In genomic region chr17:41738801-41739112, GRCh38 we compare ENCODE assay signal across 23 cellular contexts. TPM values are rescaled to one million over a fixed set of nuclear protein-coding genes. Genes with fewer than 3 reads are reported as not detected.
DNase-seq lines count a peak whose midpoint lies in the region; ATAC-seq and TF ChIP-seq lines count a peak whose summit lies in the region.
"Had no signal": no experiment of that assay in that cellular context is flagged by ENCODE, and none has a peak within 500 bp of the region (broad histone marks: within the 10 kb centered on the region; RNA-seq: fewer than 3 reads in every experiment).

No MANE protein-coding gene starts in this region.

- ATAC-seq in HG02870 (IDR thresholded peaks at IDR 0.05; ENCODE audit: unreplicated experiment) = no peak
- no peak for ATAC-seq in HG02981 (IDR thresholded peaks at IDR 0.05; ENCODE audit: unreplicated experiment)

- H3K79me1 ChIP-seq in mesenchymal stem cell (replicated peaks; ENCODE audit: low read length, poor library complexity, severe bottlenecking) = no peaks in the 10 kb centered on the region

- no peaks in the 10 kb centered on the region for H3K79me2 ChIP-seq in KMS-11 (ENCODE audit: insufficient read depth, low read depth)

- H3K4me3 ChIP-seq in BLaER1 treated with 17β-estradiol and CSF1 and Interleukin-3, amounts not matched to agents 10 nM and 100 nM = no peak overlapping the region
- H3K4me3 ChIP-seq in KMS-11 (IDR thresholded peaks at IDR 0.05; ENCODE audit: insufficient read depth, low read depth, low read length) (no peak overlapping the region), SK-N-MC (no peak overlapping the region), mesenchymal stem cell (ENCODE audit: insufficient read depth in 1 of 2, low read depth in 1 of 2, low read length in 2 of 2) (no peak overlapping the region)
- H3K4me3 ChIP-seq: heart left ventricle had no signal

- no peaks in the 10 kb centered on the region for H3K36me3 ChIP-seq in BLaER1 treated with 17β-estradiol and CSF1 and Interleukin-3, amounts not matched to agents 10 nM and 100 nM
- H3K36me3 ChIP-seq in KMS-11 (ENCODE audit: insufficient read depth) (no peaks in the 10 kb centered on the region), SK-N-MC (ENCODE audit: insufficient read depth, low read length) (no peaks in the 10 kb centered on the region), mesenchymal stem cell (ENCODE audit: control insufficient read depth in 1 of 2, insufficient read depth in 2 of 2, low read depth in 1 of 2, low read length in 2 of 2) (no peaks in the 10 kb centered on the region)
- H3K36me3 ChIP-seq: heart left ventricle had no signal

- peaks cover 39 to 41% (median 40%) of the 10 kb centered on the region in 11 experiments for H3K27me3 ChIP-seq in BLaER1 treated with 17β-estradiol and CSF1 and Interleukin-3, amounts not matched to agents 10 nM and 100 nM
- H3K27me3 ChIP-seq in KMS-11 (ENCODE audit: insufficient read depth, low read depth) = peaks cover 30% of the 10 kb centered on the region
- peaks cover 35 to 54% of the 10 kb centered on the region in 2 experiments for H3K27me3 ChIP-seq in mesenchymal stem cell (ENCODE audit: control insufficient read depth in 1 of 2, insufficient read depth in 1 of 2, low read length in 2 of 2)

- H2BK15ac ChIP-seq in mesenchymal stem cell (ENCODE audit: low read depth, poor library complexity, severe bottlenecking) = no peak overlapping the region

- no peak overlapping the region for H3K23ac ChIP-seq in mesenchymal stem cell (ENCODE audit: low read length in 2 of 2)

- 100% methylated on average over 4 of the region's 5 CpGs for WGBS in mesenchymal stem cell

- H4K8ac ChIP-seq in mesenchymal stem cell (ENCODE audit: low read length) = no peak overlapping the region

- peak overlapping the region; percentile 21 for H2BK120ac ChIP-seq in mesenchymal stem cell (ENCODE audit: low read depth, low read length)

- no peak overlapping the region for H2BK5ac ChIP-seq in mesenchymal stem cell (ENCODE audit: low read depth, low read length, poor library complexity, severe bottlenecking)

- H3K14ac ChIP-seq in mesenchymal stem cell (ENCODE audit: low read length in 2 of 2) = no peak overlapping the region

- peaks cover 10% of the 10 kb centered on the region for H3K4me1 Mint-ChIP-seq in activated CD4-positive, alpha-beta memory T cell treated with anti-CD3 and anti-CD28 coated beads, Interleukin-2, amount 10 ng/mL, durations not matched to agents 7 days and 5 days

- H3K9ac ChIP-seq in BLaER1 treated with 17β-estradiol and CSF1 and Interleukin-3, amounts not matched to agents 10 nM and 100 nM = peak overlapping the region in 6 of 11 experiments; percentile 5 to 63 (median 40); a peak in 6 of 22 replicates
- H3K9ac ChIP-seq in KMS-11 (peak overlapping the region; percentile 46; the same call in 1 of the 2 replicates), SK-N-MC (ENCODE audit: insufficient read length) (peak overlapping the region; percentile 75), mesenchymal stem cell (ENCODE audit: low read length) (no peak overlapping the region)

- no peak for DNase-seq in SK-N-MC (ENCODE audit: low read depth, low spot score)
- DNase-seq in mesenchymal stem cell = no peak
- no peak for DNase-seq in mesenteric fat pad (ENCODE audit: low spot score)
- DNase-seq in activated CD4-positive, alpha-beta memory T cell treated with anti-CD3 and anti-CD28 coated beads, Interleukin-2, amount 10 ng/mL, durations not matched to agents 7 days and 5 days = no peak
- DNase-seq: activated CD4-positive, alpha-beta memory T cell treated with anti-CD3 and anti-CD28 coated beads for 36 hours; activated effector memory CD4-positive, alpha-beta T cell treated with Interleukin-2 at 50 U/mL for 16 hours; activated naive CD8-positive, alpha-beta T cell treated with anti-CD3 and anti-CD28 coated beads for 36 hours; EL; heart left ventricle; HFFc6; KBM-7; left cardiac atrium; stimulated activated CD4-positive, alpha-beta T cell treated with anti-CD3 and anti-CD28 coated beads, Interleukin-4, amount 100 ng/mL, for 24 hours; stimulated activated naive B cell treated with anti-CD40 and anti-IgM and Interleukin-4, amounts not matched to agents 10 μg/mL and 1 μg/mL and 100 μg/mL, for 72 hours had no signal

- peak overlapping the region in 1 of 2 experiments; percentile 28 for H3K4ac ChIP-seq in mesenchymal stem cell (ENCODE audit: low read depth in 1 of 2, low read length in 2 of 2)

- peak overlapping the region; percentile 26 for H2AK5ac ChIP-seq in mesenchymal stem cell (ENCODE audit: low read length, severe bottlenecking)

- POLR2A ChIA-PET in activated CD4-positive, alpha-beta memory T cell treated with anti-CD3 and anti-CD28 coated beads, Interleukin-2, amount 10 ng/mL, durations not matched to agents 7 days and 5 days (lab: Charles Lee) = no interaction called here

- H4K20me1 ChIP-seq in BLaER1 treated with 17β-estradiol and CSF1 and Interleukin-3, amounts not matched to agents 10 nM and 100 nM = peaks cover 0 to 13% (median 0%) of the 10 kb centered on the region in 11 experiments; a peak in 6 of 22 replicates
- no peaks in the 10 kb centered on the region for H4K20me1 ChIP-seq in KMS-11 (ENCODE audit: insufficient read depth)

- H3K9me3 ChIP-seq in BLaER1 treated with 17β-estradiol and CSF1 and Interleukin-3, amounts not matched to agents 10 nM and 100 nM (replicated peaks in 1 of 11) = no peaks in the 10 kb centered on the region
- no peaks in the 10 kb centered on the region for H3K9me3 ChIP-seq in SK-N-MC (ENCODE audit: low read depth, low read length)
- H3K9me3 ChIP-seq in mesenchymal stem cell (ENCODE audit: control insufficient read depth, low read length) = no peaks in the 10 kb centered on the region
- H3K9me3 ChIP-seq: heart left ventricle had no signal

- peak overlapping the region; percentile 82 for H2AFZ ChIP-seq in KMS-11 (ENCODE audit: low read depth)
- no peak overlapping the region for H2AFZ ChIP-seq in mesenchymal stem cell (ENCODE audit: low read depth, low read length)

- H3K4me1 ChIP-seq in BLaER1 treated with 17β-estradiol and CSF1 and Interleukin-3, amounts not matched to agents 10 nM and 100 nM = peaks cover 9 to 64% (median 50%) of the 10 kb centered on the region in 10 experiments
- H3K4me1 ChIP-seq in KMS-11 (ENCODE audit: low read depth, poor library complexity, severe bottlenecking) (peaks cover 25% of the 10 kb centered on the region), mesenchymal stem cell (ENCODE audit: control insufficient read depth, insufficient read depth, low read depth, low read length) (peaks cover 34% of the 10 kb centered on the region)

- no peak for TF ChIP-seq CTCF in KMS-11 (conservative IDR thresholded peaks at IDR 0.05; ENCODE audit: low read depth, low read length)

- H3K27ac Mint-ChIP-seq in activated CD4-positive, alpha-beta memory T cell treated with anti-CD3 and anti-CD28 coated beads, Interleukin-2, amount 10 ng/mL, durations not matched to agents 7 days and 5 days = no peak overlapping the region
- H3K27ac Mint-ChIP-seq: activated CD4-positive, alpha-beta memory T cell treated with anti-CD3 and anti-CD28 coated beads for 36 hours; activated naive CD8-positive, alpha-beta T cell treated with anti-CD3 and anti-CD28 coated beads for 36 hours; stimulated activated naive B cell treated with anti-CD40 and anti-IgM and Interleukin-4, amounts not matched to agents 10 μg/mL and 1 μg/mL and 100 μg/mL, for 72 hours had no signal

- no peak overlapping the region for H2BK12ac ChIP-seq in mesenchymal stem cell (ENCODE audit: low read length in 2 of 2)

- peak overlapping the region in 7 of 11 experiments; percentile 14 to 51 (median 28); a peak in 5 of 22 replicates for H3K4me2 ChIP-seq in BLaER1 treated with 17β-estradiol and CSF1 and Interleukin-3, amounts not matched to agents 10 nM and 100 nM
- H3K4me2 ChIP-seq in KMS-11 = no peak overlapping the region
- H3K4me2 ChIP-seq in mesenchymal stem cell (ENCODE audit: low read length, poor library complexity, severe bottlenecking) = no peak overlapping the region

- CTCF ChIA-PET in activated CD4-positive, alpha-beta memory T cell treated with anti-CD3 and anti-CD28 coated beads, Interleukin-2, amount 10 ng/mL, durations not matched to agents 7 days and 5 days (lab: Charles Lee) = no interaction called here

- H3K9me3 Mint-ChIP-seq in activated CD4-positive, alpha-beta memory T cell treated with anti-CD3 and anti-CD28 coated beads, Interleukin-2, amount 10 ng/mL, durations not matched to agents 7 days and 5 days = no peaks in the 10 kb centered on the region
- H3K9me3 Mint-ChIP-seq: activated CD4-positive, alpha-beta memory T cell treated with anti-CD3 and anti-CD28 coated beads for 36 hours; activated naive CD8-positive, alpha-beta T cell treated with anti-CD3 and anti-CD28 coated beads for 36 hours; HFFc6; stimulated activated naive B cell treated with anti-CD40 and anti-IgM and Interleukin-4, amounts not matched to agents 10 μg/mL and 1 μg/mL and 100 μg/mL, for 72 hours had no signal

- H3K27ac ChIP-seq in BLaER1 treated with 17β-estradiol and CSF1 and Interleukin-3, amounts not matched to agents 10 nM and 100 nM = peak overlapping the region in 6 of 11 experiments; percentile 42 to 71 (median 50); a peak in 7 of 22 replicates
- H3K27ac ChIP-seq in KMS-11 (peak overlapping the region; percentile 26; the same call in 1 of the 2 replicates), SK-N-MC (peak overlapping the region; percentile 96), mesenchymal stem cell (ENCODE audit: low read length, poor library complexity, severe bottlenecking) (no peak overlapping the region)
- H3K27ac ChIP-seq: heart left ventricle had no signal

- peak overlapping the region in 1 of 2 experiments; percentile 26 for H3K18ac ChIP-seq in mesenchymal stem cell (ENCODE audit: low read depth in 1 of 2, low read length in 2 of 2)

- H3K27me3 Mint-ChIP-seq in activated CD4-positive, alpha-beta memory T cell treated with anti-CD3 and anti-CD28 coated beads, Interleukin-2, amount 10 ng/mL, durations not matched to agents 7 days and 5 days = peaks cover 23% of the 10 kb centered on the region

- H3K4me3 Mint-ChIP-seq in activated CD4-positive, alpha-beta memory T cell treated with anti-CD3 and anti-CD28 coated beads, Interleukin-2, amount 10 ng/mL, durations not matched to agents 7 days and 5 days = no peak overlapping the region
- H3K4me3 Mint-ChIP-seq: activated CD4-positive, alpha-beta memory T cell treated with anti-CD3 and anti-CD28 coated beads for 36 hours; activated naive CD8-positive, alpha-beta T cell treated with anti-CD3 and anti-CD28 coated beads for 36 hours; HFFc6; stimulated activated naive B cell treated with anti-CD40 and anti-IgM and Interleukin-4, amounts not matched to agents 10 μg/mL and 1 μg/mL and 100 μg/mL, for 72 hours had no signal

- H3K36me3 Mint-ChIP-seq in activated CD4-positive, alpha-beta memory T cell treated with anti-CD3 and anti-CD28 coated beads, Interleukin-2, amount 10 ng/mL, durations not matched to agents 7 days and 5 days (ENCODE audit: low read depth) = no peaks in the 10 kb centered on the region
- H3K36me3 Mint-ChIP-seq: activated CD4-positive, alpha-beta memory T cell treated with anti-CD3 and anti-CD28 coated beads for 36 hours; activated naive CD8-positive, alpha-beta T cell treated with anti-CD3 and anti-CD28 coated beads for 36 hours; stimulated activated naive B cell treated with anti-CD40 and anti-IgM and Interleukin-4, amounts not matched to agents 10 μg/mL and 1 μg/mL and 100 μg/mL, for 72 hours had no signal

- peak overlapping the region; percentile 81 for H4K91ac ChIP-seq in mesenchymal stem cell (ENCODE audit: low read length)

RNA-seq across cellular contexts. Expression of gene HAP1, which starts 4.3 kb away (rescaled TPM):
- 1.6 TPM for polyA plus RNA-seq in mesenchymal stem cell (2013, experiment 1 of 2)
- polyA plus RNA-seq in mesenchymal stem cell (2013, experiment 2 of 2) = 1.5 TPM
- total RNA-seq in mesenteric fat pad = 0.13 TPM
- under 1 TPM; 0.05 TPM for total RNA-seq in activated CD4-positive, alpha-beta memory T cell treated with anti-CD3 and anti-CD28 coated beads, Interleukin-2, amount 10 ng/mL, durations not matched to agents 7 days and 5 days
- total RNA-seq: activated CD4-positive, alpha-beta memory T cell treated with anti-CD3 and anti-CD28 coated beads for 36 hours; left cardiac atrium had no signal

RNA-seq across cellular contexts. Expression of gene GAST, which starts 26.6 kb away (rescaled TPM):
- polyA plus RNA-seq in mesenchymal stem cell (2013, experiment 1 of 2) = not detected
- polyA plus RNA-seq in mesenchymal stem cell (2013, experiment 2 of 2) = not detected
- not detected for total RNA-seq in mesenteric fat pad
- total RNA-seq in activated CD4-positive, alpha-beta memory T cell treated with anti-CD3 and anti-CD28 coated beads, Interleukin-2, amount 10 ng/mL, durations not matched to agents 7 days and 5 days = not detected
- total RNA-seq: activated CD4-positive, alpha-beta memory T cell treated with anti-CD3 and anti-CD28 coated beads for 36 hours; activated naive CD8-positive, alpha-beta T cell treated with anti-CD3 and anti-CD28 coated beads for 36 hours; astrocyte; epithelial cell of proximal tubule; heart left ventricle; HFFc6; left cardiac atrium; osteocyte; temporal lobe had no signal
- polyA plus RNA-seq: BJ, heart left ventricle had no signal

RNA-seq across cellular contexts. Expression of gene JUP, which starts 47.8 kb away (rescaled TPM):
- 146 TPM for polyA plus RNA-seq in mesenchymal stem cell (2013, experiment 1 of 2)
- 140 TPM for polyA plus RNA-seq in mesenchymal stem cell (2013, experiment 2 of 2)
- 16.2 TPM for total RNA-seq in mesenteric fat pad
- under 1 TPM; 0.35 to 0.45 TPM for total RNA-seq in activated CD4-positive, alpha-beta memory T cell treated with anti-CD3 and anti-CD28 coated beads, Interleukin-2, amount 10 ng/mL, durations not matched to agents 7 days and 5 days

RNA-seq across cellular contexts. Expression of gene EIF1, which starts 50.1 kb away (rescaled TPM):
- 1,039 TPM for polyA plus RNA-seq in mesenchymal stem cell (2013, experiment 1 of 2)
- polyA plus RNA-seq in mesenchymal stem cell (2013, experiment 2 of 2) = 1,049 TPM
- total RNA-seq in mesenteric fat pad = 972 TPM
- 100 to 1,000 TPM; 933 to 950 TPM for total RNA-seq in activated CD4-positive, alpha-beta memory T cell treated with anti-CD3 and anti-CD28 coated beads, Interleukin-2, amount 10 ng/mL, durations not matched to agents 7 days and 5 days

Comparison
In these comparisons a context has a peak if more than half of its experiments do, and no peak if none do; other contexts are left out.
1. H3K4me2 ChIP-seq: peak in BLaER1 treated with 17β-estradiol and CSF1 and Interleukin-3, amounts not matched to agents 10 nM and 100 nM (7 of 11); none in KMS-11 (single experiment) and mesenchymal stem cell (single experiment).
2. RNA of gene JUP, which starts 47.8 kb away (total RNA-seq): 16.2 TPM in mesenteric fat pad (single experiment); 0.35 to 0.45 TPM in activated CD4-positive, alpha-beta memory T cell treated with anti-CD3 and anti-CD28 coated beads, Interleukin-2, amount 10 ng/mL, durations not matched to agents 7 days and 5 days; every median in the first group is over 10 times any median in the second.